2 cellular contexts compared by ENCODE assay signal in the genomic region with DNA sequence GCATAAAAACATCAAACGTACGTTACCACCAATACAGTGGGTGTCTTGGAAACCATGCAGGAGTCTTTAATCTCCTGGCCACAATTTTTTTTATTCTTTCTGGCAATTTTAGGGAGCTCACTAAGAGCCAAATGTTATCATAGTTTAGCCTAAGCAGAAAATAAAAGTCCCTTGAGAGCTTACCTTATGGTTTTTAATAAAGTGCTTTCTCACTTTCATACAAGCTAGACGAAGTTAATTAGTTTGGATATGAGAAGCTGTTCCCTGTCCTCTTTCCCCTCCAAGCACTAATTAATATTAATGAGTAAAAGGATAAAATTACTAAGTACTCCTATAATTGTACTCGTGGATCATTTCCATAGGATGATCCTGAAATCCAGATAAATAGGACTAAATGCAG.
A peak's percentile ranks its signal among the peaks of the same experiment; 100 is the strongest.
TF ChIP-seq lines count a peak whose summit lies in the region.

No MANE protein-coding gene starts in this region.

TF ChIP-seq in GM23338, 12 proteins besides CTCF, POLR2A, EP300 and RAD21 (continues in another document):
- TF ChIP-seq POLR2AphosphoS5 (IDR thresholded peaks at IDR 0.05; ENCODE audit: low read depth) = no peak
- no peak for TF ChIP-seq ZNF462 (CRISPR knock-in tag; IDR thresholded peaks at IDR 0.05)
- no peak for TF ChIP-seq EZH2phosphoT487 (IDR thresholded peaks at IDR 0.05; ENCODE audit: unreplicated experiment)
- no peak for TF ChIP-seq EZH2 (IDR thresholded peaks at IDR 0.05; ENCODE audit: low read depth, unreplicated experiment)
- TF ChIP-seq NANOG (IDR thresholded peaks at IDR 0.05; ENCODE audit: borderline replicate concordance) = no peak
- no peak for TF ChIP-seq JUNB (IDR thresholded peaks at IDR 0.05; ENCODE audit: unreplicated experiment)
- no peak for TF ChIP-seq ZNF331 (CRISPR knock-in tag; IDR thresholded peaks at IDR 0.05; ENCODE audit: low read depth)
- TF ChIP-seq ETS1 (IDR thresholded peaks at IDR 0.05) = no peak
- no peak for TF ChIP-seq ZNF114 (CRISPR knock-in tag; IDR thresholded peaks at IDR 0.05)
- TF ChIP-seq STAT1 (IDR thresholded peaks at IDR 0.05; ENCODE audit: unreplicated experiment) = no peak

TF ChIP-seq in GM12878, 131 proteins besides CTCF, POLR2A, EP300 and RAD21:
- TF ChIP-seq SKIL (IDR thresholded peaks at IDR 0.05; ENCODE audit: low read depth, poor library complexity, severe bottlenecking) = peak; percentile 81
- TF ChIP-seq CUX1 (IDR thresholded peaks at IDR 0.05; ENCODE audit: insufficient replicate concordance, low read depth, low read length) = no peak
- TF ChIP-seq BCL11A (IDR thresholded peaks at IDR 0.05; ENCODE audit: low read depth, low read length) = peak; percentile 85
- TF ChIP-seq MTA2 (IDR thresholded peaks at IDR 0.05; ENCODE audit: low read depth) = peak; percentile 97
- peak; percentile 33; the same call in 1 of the 2 replicates for TF ChIP-seq NR2F1 (conservative IDR thresholded peaks at IDR 0.05)
- peak; percentile 11 for TF ChIP-seq IKZF2 (IDR thresholded peaks at IDR 0.05)
- no peak for TF ChIP-seq SIX5 (IDR thresholded peaks at IDR 0.05; ENCODE audit: low read depth, low read length, severe bottlenecking)
- 0 out of 2 replicates have a peak, but pooled peaks have one; percentile 28 for TF ChIP-seq ZNF24 (IDR thresholded peaks at IDR 0.05)
- no peak for TF ChIP-seq EZH2 (IDR thresholded peaks at IDR 0.05; ENCODE audit: borderline replicate concordance, control insufficient read depth, low read depth, low read length)
- TF ChIP-seq BMI1 (IDR thresholded peaks at IDR 0.05; ENCODE audit: borderline replicate concordance) = peak; percentile 51; the same call in 1 of the 2 replicates
- no peak for TF ChIP-seq TBL1XR1 (IDR thresholded peaks at IDR 0.05; ENCODE audit: low read depth, low read length)
- TF ChIP-seq ATF7 (IDR thresholded peaks at IDR 0.05; ENCODE audit: low read depth) = peak; percentile 24; the same call in 1 of the 2 replicates
- peak; percentile 20; the same call in 1 of the 2 replicates for TF ChIP-seq RUNX3 (IDR thresholded peaks at IDR 0.05; ENCODE audit: low read length)
- TF ChIP-seq JUNB (IDR thresholded peaks at IDR 0.05) = peak; percentile 27; the same call in 1 of the 2 replicates
- TF ChIP-seq ZNF217 (IDR thresholded peaks at IDR 0.05) = peak; percentile 78
- TF ChIP-seq MEF2B (IDR thresholded peaks at IDR 0.05; ENCODE audit: partially characterized antibody, poor library complexity, severe bottlenecking) = peak; percentile 75
- TF ChIP-seq BACH1 (IDR thresholded peaks at IDR 0.05; ENCODE audit: borderline replicate concordance) = 0 out of 2 replicates have a peak, but pooled peaks have one; percentile 37
- TF ChIP-seq JUND (IDR thresholded peaks at IDR 0.05; ENCODE audit: low read depth, low read length) = no peak
- no peak for TF ChIP-seq STAT1 (conservative IDR thresholded peaks at IDR 0.05)
